8 cellular contexts compared by ENCODE assay signal in the genomic region with DNA sequence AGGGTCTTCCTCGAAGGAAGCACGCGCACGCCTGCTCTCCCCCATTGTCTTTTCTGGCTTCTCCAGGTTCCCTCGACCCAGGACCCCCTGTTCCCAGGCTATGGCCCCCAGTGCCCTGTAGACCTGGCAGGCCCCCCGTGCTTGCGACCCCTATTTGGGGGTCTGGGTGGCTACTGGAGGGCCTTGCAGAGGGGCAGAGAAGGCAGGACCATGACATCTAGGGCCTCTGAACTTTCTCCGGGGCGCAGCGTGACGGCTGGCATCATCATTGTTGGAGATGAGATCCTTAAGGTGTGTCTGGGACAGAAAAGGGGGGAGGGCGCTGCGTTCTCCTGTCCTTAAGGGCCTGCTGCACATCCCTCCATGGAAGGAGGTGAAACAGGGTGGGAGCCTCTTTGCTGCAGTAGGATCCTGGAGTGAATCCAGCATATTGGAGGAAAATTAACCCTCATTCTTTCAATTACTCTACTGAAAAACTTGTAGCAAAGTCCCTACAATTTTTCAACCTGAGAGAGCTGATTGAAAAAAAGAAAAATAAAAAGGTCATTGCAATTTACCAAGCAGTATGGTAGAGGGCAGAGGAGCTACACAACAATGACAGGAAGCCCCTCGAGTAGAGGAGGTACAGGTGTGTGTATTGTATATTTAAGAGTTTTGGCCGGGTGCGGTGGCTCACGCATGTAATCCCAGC. TPM values are rescaled to one million over a fixed set of nuclear protein-coding genes. Genes with fewer than 3 reads are reported as not detected.
A peak's percentile ranks its signal among the peaks of the same experiment; 100 is the strongest.
DNase-seq lines count a peak whose midpoint lies in the region; ATAC-seq and TF ChIP-seq lines count a peak whose summit lies in the region.

No MANE protein-coding gene starts in this region.

- H3K4me1 ChIP-seq in adipocyte (ENCODE audit: control insufficient read depth, insufficient read depth, low read length) (peaks cover 28% of the 10 kb centered on the region), left lung (peaks cover 0 to 34% of the 10 kb centered on the region in 2 donors), thyroid gland (peaks cover 15 to 20% of the 10 kb centered on the region in 2 donors)

- H3K36me3 ChIP-seq in adipocyte (ENCODE audit: control insufficient read depth, insufficient read depth, low read length, severe bottlenecking) (peaks cover 18% of the 10 kb centered on the region), left lung (peaks cover 0 to 22% of the 10 kb centered on the region in 2 donors), thyroid gland (peaks cover 11 to 12% of the 10 kb centered on the region in 2 donors)

- TF ChIP-seq POLR2A in thyroid gland (IDR thresholded peaks at IDR 0.05): no peak

- no peak for ATAC-seq in left lung
- ATAC-seq in HG03571 (IDR thresholded peaks at IDR 0.05; ENCODE audit: unreplicated experiment): no peak

- intact Hi-C loops in left lung (cut with DNase I): no loop called here
- intact Hi-C loops in thyroid gland (cut with DNase I): no loop called here

- H3K9ac ChIP-seq in adipocyte (ENCODE audit: low read length): peak overlapping the region; percentile 92

- TF ChIP-seq CTCF in left lung (IDR thresholded peaks at IDR 0.05) (no peak), thyroid gland (IDR thresholded peaks at IDR 0.05) (no peak)

- no peaks in the 10 kb centered on the region for H3K9me3 ChIP-seq in adipocyte (ENCODE audit: control insufficient read depth, low read length)
- H3K9me3 ChIP-seq in left lung: no peaks in the 10 kb centered on the region
- no peaks in the 10 kb centered on the region for H3K9me3 ChIP-seq in thyroid gland

- 7 to 12% methylated on average over 17 of the region's 17 CpGs for WGBS in thyroid gland, 2 donors

- H3K27me3 ChIP-seq in adipocyte (replicated peaks; ENCODE audit: control insufficient read depth, insufficient read depth, low read length): no peaks in the 10 kb centered on the region
- H3K27me3 ChIP-seq in left lung: no peaks in the 10 kb centered on the region
- no peaks in the 10 kb centered on the region for H3K27me3 ChIP-seq in thyroid gland

- peak; percentile 18 for DNase-seq in activated CD4-positive, alpha-beta T cell treated with anti-CD3 and anti-CD28 coated beads for 48 hours
- no peak for DNase-seq in activated CD4-positive, alpha-beta T cell treated with anti-CD3 and anti-CD28 coated beads, Interleukin-2, amount 50 U/mL, for 1 hour
- DNase-seq in adipocyte (ENCODE audit: low read depth) (peak; percentile 25), left lung (no peak), thyroid gland (no peak), NCI-H510A treated with DMSO at 0.1 percent for 48 hours (lab: John Stamatoyannopoulos, UW) (no peak), NCI-H2227 (lab: John Stamatoyannopoulos, UW; ENCODE audit: unreplicated experiment) (no peak)

- H3K27ac ChIP-seq in left lung (peak overlapping the region; percentile 59 to 71), thyroid gland (peak overlapping the region; percentile 41 to 68 (median 54))

- H3K4me3 ChIP-seq in adipocyte (ENCODE audit: low read length) (peak overlapping the region; percentile 96), left lung (peak overlapping the region; percentile 53 to 59), thyroid gland (replicated peaks in 1 of 3) (peak overlapping the region; percentile 44 to 82 (median 48))

RNA-seq across cellular contexts. Expression of a gene that starts 0.8 kb away (rescaled TPM):
- total RNA-seq in left lung: 10 to 100 TPM; 26.4 to 39.9 TPM
- 10 to 100 TPM; 24.1 to 39.3 (median 31.1) TPM for total RNA-seq in thyroid gland

RNA-seq across cellular contexts. Expression of a gene that starts 9.4 kb away (rescaled TPM):
- total RNA-seq in left lung: 10 to 100 TPM; 29.7 to 40.8 TPM
- total RNA-seq in thyroid gland: 10 to 100 TPM; 14.3 to 29.5 (median 22.6) TPM

RNA-seq across cellular contexts. Expression of a gene that starts 9.5 kb away (rescaled TPM):
- under 1 TPM in 1 of 2 donors, not detected in 1; 0.52 TPM for total RNA-seq in left lung
- not detected for total RNA-seq in thyroid gland

RNA-seq across cellular contexts. Expression of a gene that starts 13.4 kb away (rescaled TPM):
- 100 to 1,000 TPM; 134 to 144 TPM for total RNA-seq in left lung
- 100 to 1,000 TPM; 108 to 168 (median 123) TPM for total RNA-seq in thyroid gland

RNA-seq across cellular contexts. Expression of a gene that starts 18.7 kb away (rescaled TPM):
- 100 to 1,000 TPM in 1 of 2 donors, 10 to 100 TPM in 1; 60.5 to 104 TPM for total RNA-seq in left lung
- total RNA-seq in thyroid gland: 10 to 100 TPM; 35.7 to 89.8 (median 47.3) TPM

Comparison
In these comparisons a context has a peak if more than half of its experiments do, and no peak if none do; other contexts are left out.
1. DNase-seq: peak in activated CD4-positive, alpha-beta T cell treated with anti-CD3 and anti-CD28 coated beads for 48 hours (single experiment) and adipocyte (single experiment); none in activated CD4-positive, alpha-beta T cell treated with anti-CD3 and anti-CD28 coated beads, Interleukin-2, amount 50 U/mL, for 1 hour (single experiment), left lung (0 of 2), thyroid gland (0 of 2), NCI-H510A treated with DMSO at 0.1 percent for 48 hours (single experiment) and NCI-H2227 (single experiment).
2. Peak in every context shown above with its lines, with median percentiles within 50 percentile points of each other: H3K4me3 ChIP-seq.